8 cellular contexts compared by ENCODE assay signal in genomic region chr3:95029644-95030043, GRCh38.
"Had no signal": no experiment of that assay in that cellular context is flagged by ENCODE, and none has a peak within 500 bp of the region (broad histone marks: within the 10 kb centered on the region; RNA-seq: fewer than 3 reads in every experiment).

No MANE protein-coding gene starts in this region.

- H3K27ac ChIP-seq: GM23248 had no signal

- H3K9me3 ChIP-seq: HAP-1 had no signal

- H3K36me3 ChIP-seq: HAP-1 had no signal

- ATAC-seq: HCT116, HepG2 had no signal

- FAIRE-seq: HepG2 had no signal

- H3K4me3 ChIP-seq: GM23248, HAP-1 had no signal

- DNase-seq: GM23248, GOT3, H7, HFFc6 had no signal

- H3K4me3 Mint-ChIP-seq: HFFc6, IgD-negative memory B cell had no signal

- H3K4me1 Mint-ChIP-seq: IgD-negative memory B cell had no signal

- H3K36me3 Mint-ChIP-seq: IgD-negative memory B cell had no signal

- H3K27ac Mint-ChIP-seq: HFFc6, IgD-negative memory B cell had no signal
